8 cellular contexts compared by ENCODE assay signal in genomic region chr2:3558205-3559014, GRCh38. TPM values are rescaled to one million over a fixed set of nuclear protein-coding genes. Genes with fewer than 3 reads are reported as not detected.
DNase-seq lines count a peak whose midpoint lies in the region; ATAC-seq and TF ChIP-seq lines count a peak whose summit lies in the region.

Gene RNASEH1, minus strand, starts transcription at chr2:3558333. Its CDS starts 73 bp downstream, at chr2:3558260.

- peak within 1 kb of the TSS; percentile 91 to 94 for H3K27ac ChIP-seq in SK-N-SH (ENCODE audit: low read depth in 2 of 2, low read length in 1 of 2)
- H3K27ac ChIP-seq in gastroesophageal sphincter: peak within 1 kb of the TSS; percentile 90 to 99 (median 92)
- H3K27ac ChIP-seq in neutrophil: peak within 1 kb of the TSS; percentile 85
- H3K27ac ChIP-seq in substantia nigra (ENCODE audit: low read depth, low read length, poor library complexity, severe bottlenecking): peak within 1 kb of the TSS; percentile 79

- peaks cover 57% of the 10 kb centered on the region for H3K79me2 ChIP-seq in SK-N-SH (ENCODE audit: insufficient read depth)

- DNase-seq in GM04504 (ENCODE audit: low read depth): peak; percentile 96
- peak; percentile 91 for DNase-seq in NCI-H1048 (lab: John Stamatoyannopoulos, UW)
- DNase-seq in SK-N-SH: peak; percentile 100
- DNase-seq in activated naive CD4-positive, alpha-beta T cell treated with anti-CD3 and anti-CD28 coated beads, Interleukin-2, amount 50 U/mL, for 16 hours: peak; percentile 99
- peak; percentile 76 to 98 (median 94) for DNase-seq in substantia nigra (lab: John Stamatoyannopoulos, UW)

- H3K9me3 ChIP-seq in SK-N-SH (no peaks in the 10 kb centered on the region), gastroesophageal sphincter (no peaks in the 10 kb centered on the region), neutrophil (no peaks in the 10 kb centered on the region)

- peak; percentile 89 to 90 for TF ChIP-seq POLR2A in gastroesophageal sphincter (IDR thresholded peaks at IDR 0.05)

- H3K4me3 ChIP-seq in SK-N-SH (ENCODE audit: low read depth in 2 of 2, low read length in 1 of 2) (peak within 1 kb of the TSS; percentile 90 to 93), gastroesophageal sphincter (peak within 1 kb of the TSS; percentile 72 to 88), neutrophil (ENCODE audit: low read depth in 1 of 2, low read length in 1 of 2) (peak within 1 kb of the TSS; percentile 92 to 93)

- peaks cover 7% of the 10 kb centered on the region for H3F3A ChIP-seq in SK-N-SH (replicated peaks; ENCODE audit: insufficient read depth)

- no peak for TF ChIP-seq EP300 in SK-N-SH (IDR thresholded peaks at IDR 0.05; ENCODE audit: borderline replicate concordance in 1 of 2, low read depth in 1 of 2, low read length in 1 of 2)
- TF ChIP-seq EP300 in gastroesophageal sphincter (IDR thresholded peaks at IDR 0.05): no peak

- no peaks in the 10 kb centered on the region for H4K20me1 ChIP-seq in SK-N-SH (ENCODE audit: insufficient read depth)

- CTCF ChIA-PET in SK-N-SH (lab: Yijun Ruan, JAX): interaction anchor here (0.8 to 2.7 kb wide), 5 partner anchors 15 to 180 kb away, joined by 3 to 14 read pairs (median 4); no protein-coding TSS in a partner anchor

- H3K27me3 ChIP-seq in SK-N-SH (ENCODE audit: insufficient read depth) (no peaks in the 10 kb centered on the region), gastroesophageal sphincter (no peaks in the 10 kb centered on the region), neutrophil (no peaks in the 10 kb centered on the region)

- H3K9ac ChIP-seq in SK-N-SH: peak within 1 kb of the TSS; percentile 98

- H3K36me3 ChIP-seq in SK-N-SH (replicated peaks in 1 of 2; ENCODE audit: control insufficient read depth in 1 of 2, insufficient read depth in 2 of 2, low read length in 1 of 2): peaks cover 38 to 46% of the 10 kb centered on the region in 2 experiments
- peaks cover 0 to 46% of the 10 kb centered on the region in 2 donors for H3K36me3 ChIP-seq in gastroesophageal sphincter
- H3K36me3 ChIP-seq in neutrophil: peaks cover 20% of the 10 kb centered on the region

- WGBS in SK-N-SH (ENCODE audit: low lambda C conversion rate): under 1% methylated on average over 39 of the region's 67 CpGs
- 0% methylated on average over 10 of the region's 67 CpGs; no CpG with 5 or more reads in 1 of the 2 donors for WGBS in gastroesophageal sphincter (ENCODE audit: low coverage in 1 of 2), 2 donors

- TF ChIP-seq RAD21 in SK-N-SH (IDR thresholded peaks at IDR 0.05; ENCODE audit: low read length): no peak; the same call in 1 of the 2 replicates

- H3K4me1 ChIP-seq in SK-N-SH (ENCODE audit: control insufficient read depth in 1 of 2, insufficient read depth in 2 of 2, low read depth in 1 of 2, low read length in 1 of 2): peaks cover 8 to 13% of the 10 kb centered on the region in 2 experiments; a peak in 2 of 4 replicates
- H3K4me1 ChIP-seq in gastroesophageal sphincter: peaks cover 0 to 22% (median 15%) of the 10 kb centered on the region in 3 donors
- H3K4me1 ChIP-seq in neutrophil (ENCODE audit: control insufficient read depth in 1 of 2, insufficient read depth in 1 of 2, low read depth in 1 of 2, low read length in 1 of 2): peaks cover 14 to 15% of the 10 kb centered on the region in 2 experiments

- H2AFZ ChIP-seq in SK-N-SH (ENCODE audit: low read depth): peak within 1 kb of the TSS; percentile 57

- no peaks in the 10 kb centered on the region for H3K9me2 ChIP-seq in SK-N-SH

- ATAC-seq in HG02571 (IDR thresholded peaks at IDR 0.05; ENCODE audit: unreplicated experiment) (peak; percentile 95), gastroesophageal sphincter (peak; percentile 100)

- POLR2A ChIA-PET in SK-N-SH (lab: Yijun Ruan, JAX): interaction anchor here (0.6 to 2.3 kb wide), 18 partner anchors 15 to 1141 kb away, joined by 3 to 36 read pairs (median 3); partner anchors contain the start of genes ADI1, COLEC11, RPS7 and TRAPPC12

- TF ChIP-seq CTCF in SK-N-SH (IDR thresholded peaks at IDR 0.05) (no peak), gastroesophageal sphincter (IDR thresholded peaks at IDR 0.05) (no peak), neutrophil (IDR thresholded peaks at IDR 0.05) (peak; percentile 37)

- H3K4me2 ChIP-seq in SK-N-SH: peak within 1 kb of the TSS; percentile 86

TF ChIP-seq in SK-N-SH, 30 proteins besides CTCF, POLR2A, EP300 and RAD21:
- TF ChIP-seq TAF1 (IDR thresholded peaks at IDR 0.05; ENCODE audit: borderline replicate concordance, low read depth, low read length) (peak; percentile 90), RCOR1 (IDR thresholded peaks at IDR 0.05; ENCODE audit: low read length) (peak; percentile 32; the same call in 1 of the 2 replicates), MEF2A (IDR thresholded peaks at IDR 0.05; ENCODE audit: borderline replicate concordance, low read depth) (no peak), RFX5 (IDR thresholded peaks at IDR 0.05; ENCODE audit: low read length) (no peak), EZH2phosphoT487 (IDR thresholded peaks at IDR 0.05; ENCODE audit: borderline replicate concordance, low read depth) (no peak), SIN3A (IDR thresholded peaks at IDR 0.05; ENCODE audit: borderline replicate concordance, low read depth, low read length) (peak; percentile 90), FOXM1 (IDR thresholded peaks at IDR 0.05; ENCODE audit: low read depth) (no peak), MXI1 (IDR thresholded peaks at IDR 0.05; ENCODE audit: low read depth, low read length) (peak; percentile 98), PBX3 (IDR thresholded peaks at IDR 0.05) (peak; percentile 31; the same call in 1 of the 2 replicates), ELF1 (IDR thresholded peaks at IDR 0.05) (peak; percentile 95), FOSL2 (IDR thresholded peaks at IDR 0.05; ENCODE audit: borderline replicate concordance, low read depth) (peak; percentile 16; the same call in 1 of the 2 replicates), CHD2 (IDR thresholded peaks at IDR 0.05; ENCODE audit: low read length, partially characterized antibody) (peak; percentile 84), POLR2AphosphoS5 (IDR thresholded peaks at IDR 0.05; ENCODE audit: low read depth, low read length) (peak; percentile 92), GATA2 (CRISPR knock-in tag; IDR thresholded peaks at IDR 0.05) (no peak), NFIC (IDR thresholded peaks at IDR 0.05; ENCODE audit: borderline replicate concordance) (peak; percentile 31; the same call in 1 of the 2 replicates), RXRA (IDR thresholded peaks at IDR 0.05; ENCODE audit: borderline replicate concordance, low read depth) (peak; percentile 61; the same call in 1 of the 2 replicates), JUND (IDR thresholded peaks at IDR 0.05) (peak; percentile 26; the same call in 1 of the 2 replicates), GABPA (IDR thresholded peaks at IDR 0.05; ENCODE audit: low read depth) (peak; percentile 87), FOXJ3 (CRISPR knock-in tag; IDR thresholded peaks at IDR 0.05) (no peak)
- TF ChIP-seq, protein P1, sequence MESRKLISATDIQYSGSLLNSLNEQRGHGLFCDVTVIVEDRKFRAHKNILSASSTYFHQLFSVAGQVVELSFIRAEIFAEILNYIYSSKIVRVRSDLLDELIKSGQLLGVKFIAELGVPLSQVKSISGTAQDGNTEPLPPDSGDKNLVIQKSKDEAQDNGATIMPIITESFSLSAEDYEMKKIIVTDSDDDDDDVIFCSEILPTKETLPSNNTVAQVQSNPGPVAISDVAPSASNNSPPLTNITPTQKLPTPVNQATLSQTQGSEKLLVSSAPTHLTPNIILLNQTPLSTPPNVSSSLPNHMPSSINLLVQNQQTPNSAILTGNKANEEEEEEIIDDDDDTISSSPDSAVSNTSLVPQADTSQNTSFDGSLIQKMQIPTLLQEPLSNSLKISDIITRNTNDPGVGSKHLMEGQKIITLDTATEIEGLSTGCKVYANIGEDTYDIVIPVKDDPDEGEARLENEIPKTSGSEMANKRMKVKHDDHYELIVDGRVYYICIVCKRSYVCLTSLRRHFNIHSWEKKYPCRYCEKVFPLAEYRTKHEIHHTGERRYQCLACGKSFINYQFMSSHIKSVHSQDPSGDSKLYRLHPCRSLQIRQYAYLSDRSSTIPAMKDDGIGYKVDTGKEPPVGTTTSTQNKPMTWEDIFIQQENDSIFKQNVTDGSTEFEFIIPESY (IDR thresholded peaks at IDR 0.05; ENCODE audit: borderline replicate concordance, low read depth): peak; percentile 75; the same call in 1 of the 2 replicates
- TF ChIP-seq, protein P2, sequence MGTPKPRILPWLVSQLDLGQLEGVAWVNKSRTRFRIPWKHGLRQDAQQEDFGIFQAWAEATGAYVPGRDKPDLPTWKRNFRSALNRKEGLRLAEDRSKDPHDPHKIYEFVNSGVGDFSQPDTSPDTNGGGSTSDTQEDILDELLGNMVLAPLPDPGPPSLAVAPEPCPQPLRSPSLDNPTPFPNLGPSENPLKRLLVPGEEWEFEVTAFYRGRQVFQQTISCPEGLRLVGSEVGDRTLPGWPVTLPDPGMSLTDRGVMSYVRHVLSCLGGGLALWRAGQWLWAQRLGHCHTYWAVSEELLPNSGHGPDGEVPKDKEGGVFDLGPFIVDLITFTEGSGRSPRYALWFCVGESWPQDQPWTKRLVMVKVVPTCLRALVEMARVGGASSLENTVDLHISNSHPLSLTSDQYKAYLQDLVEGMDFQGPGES (IDR thresholded peaks at IDR 0.05; ENCODE audit: low read depth, low read length): no peak
- TF ChIP-seq, protein P3, sequence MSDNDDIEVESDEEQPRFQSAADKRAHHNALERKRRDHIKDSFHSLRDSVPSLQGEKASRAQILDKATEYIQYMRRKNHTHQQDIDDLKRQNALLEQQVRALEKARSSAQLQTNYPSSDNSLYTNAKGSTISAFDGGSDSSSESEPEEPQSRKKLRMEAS (IDR thresholded peaks at IDR 0.05; ENCODE audit: low read depth): peak; percentile 98

RNA-seq across cellular contexts. Expression of gene RNASEH1, which starts in this region (rescaled TPM):
- 34.4 and 35.3 TPM in 2 replicates for polyA plus RNA-seq in SK-N-SH (2012; rRNA removed)
- polyA plus RNA-seq in SK-N-SH (2012; cell fraction: cytosol; rRNA removed): 35.8 and 36.2 TPM in 2 replicates
- 24.7 and 30.1 TPM in 2 replicates for polyA plus RNA-seq in SK-N-SH (2012; cell fraction: nucleus; rRNA removed)
- 10 to 100 TPM; 28.1 to 46.2 (median 34.0) TPM for total RNA-seq in gastroesophageal sphincter

Comparison
In these comparisons a context has a peak if more than half of its experiments do, and no peak if none do; other contexts are left out.
1. Peak in every context shown above with its lines: DNase-seq, ATAC-seq, H3K4me3 ChIP-seq and H3K27ac ChIP-seq.